ENCODE assay signal across 1 cellular context in genomic region chr10:63166742-63167258, GRCh38.
TF ChIP-seq lines count a peak whose summit lies in the region.

No MANE protein-coding gene starts in this region.

TF ChIP-seq in HepG2, 621 proteins besides CTCF, POLR2A, EP300 and RAD21:
- TF ChIP-seq POLR2AphosphoS2 (IDR thresholded peaks at IDR 0.05; ENCODE audit: low read depth, low read length) (peak; percentile 74; the same call in 1 of the 2 replicates), PRDM4 (CRISPR knock-in tag; IDR thresholded peaks at IDR 0.05; ENCODE audit: borderline replicate concordance) (no peak), SRSF4 (IDR thresholded peaks at IDR 0.05; ENCODE audit: low read depth, low read length, poor library complexity, severe bottlenecking) (no peak), ZNF24 (IDR thresholded peaks at IDR 0.05) (0 out of 2 replicates have a peak, but pooled peaks have one; percentile 14), ZNF484 (CRISPR knock-in tag; IDR thresholded peaks at IDR 0.05; ENCODE audit: borderline replicate concordance, low read depth) (no peak), YEATS2 (CRISPR knock-in tag; IDR thresholded peaks at IDR 0.05; ENCODE audit: borderline replicate concordance) (no peak), SMC3 (IDR thresholded peaks at IDR 0.05; ENCODE audit: low read length) (peak; percentile 59), STAG1 (CRISPR knock-in tag; IDR thresholded peaks at IDR 0.05) (peak; percentile 76), RBM22 (optimal IDR thresholded peaks at IDR 0.05; ENCODE audit: low read length) (peak; percentile 85), MBD4 (IDR thresholded peaks at IDR 0.05; ENCODE audit: borderline replicate concordance, low read length) (0 out of 2 replicates have a peak, but pooled peaks have one; percentile 75)
